In the genomic region with DNA sequence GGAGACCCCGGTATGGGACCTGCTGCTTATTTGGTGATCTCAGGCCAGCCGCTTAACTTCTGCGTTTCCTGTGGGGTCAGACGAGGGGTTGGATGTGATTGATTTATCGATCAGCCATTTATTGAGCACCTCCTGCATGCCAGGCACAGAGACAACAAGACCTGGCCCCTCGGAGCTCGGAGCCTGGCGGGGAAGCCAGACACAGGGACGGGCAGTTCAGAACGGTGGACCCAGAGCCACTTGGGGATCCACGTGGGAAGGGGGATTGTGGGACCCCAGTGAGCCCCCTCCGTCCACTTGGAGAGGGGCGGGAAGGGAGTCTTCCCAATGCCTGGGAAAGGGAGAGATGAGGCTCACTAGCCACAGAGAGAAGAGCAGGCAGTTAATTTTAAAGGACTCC, we compare ENCODE assay signal across 1 cellular context.
TF ChIP-seq lines count a peak whose summit lies in the region.

No MANE protein-coding gene starts in this region.

TF ChIP-seq in HepG2, 621 proteins besides CTCF, POLR2A, EP300 and RAD21:
- TF ChIP-seq, protein P1, sequence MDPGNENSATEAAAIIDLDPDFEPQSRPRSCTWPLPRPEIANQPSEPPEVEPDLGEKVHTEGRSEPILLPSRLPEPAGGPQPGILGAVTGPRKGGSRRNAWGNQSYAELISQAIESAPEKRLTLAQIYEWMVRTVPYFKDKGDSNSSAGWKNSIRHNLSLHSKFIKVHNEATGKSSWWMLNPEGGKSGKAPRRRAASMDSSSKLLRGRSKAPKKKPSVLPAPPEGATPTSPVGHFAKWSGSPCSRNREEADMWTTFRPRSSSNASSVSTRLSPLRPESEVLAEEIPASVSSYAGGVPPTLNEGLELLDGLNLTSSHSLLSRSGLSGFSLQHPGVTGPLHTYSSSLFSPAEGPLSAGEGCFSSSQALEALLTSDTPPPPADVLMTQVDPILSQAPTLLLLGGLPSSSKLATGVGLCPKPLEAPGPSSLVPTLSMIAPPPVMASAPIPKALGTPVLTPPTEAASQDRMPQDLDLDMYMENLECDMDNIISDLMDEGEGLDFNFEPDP (CRISPR knock-in tag; conservative IDR thresholded peaks at IDR 0.05), result 0 out of 2 replicates have a peak, but pooled peaks have one; percentile 22
- TF ChIP-seq ZKSCAN8 (CRISPR knock-in tag; IDR thresholded peaks at IDR 0.05; ENCODE audit: borderline replicate concordance) (0 out of 2 replicates have a peak, but pooled peaks have one; percentile 13), ZNF768 (CRISPR knock-in tag; IDR thresholded peaks at IDR 0.05) (peak; percentile 31; the same call in 1 of the 2 replicates), RCOR2 (CRISPR knock-in tag; IDR thresholded peaks at IDR 0.05) (no peak), SSRP1 (CRISPR knock-in tag; IDR thresholded peaks at IDR 0.05) (no peak)
- TF ChIP-seq, protein P2, sequence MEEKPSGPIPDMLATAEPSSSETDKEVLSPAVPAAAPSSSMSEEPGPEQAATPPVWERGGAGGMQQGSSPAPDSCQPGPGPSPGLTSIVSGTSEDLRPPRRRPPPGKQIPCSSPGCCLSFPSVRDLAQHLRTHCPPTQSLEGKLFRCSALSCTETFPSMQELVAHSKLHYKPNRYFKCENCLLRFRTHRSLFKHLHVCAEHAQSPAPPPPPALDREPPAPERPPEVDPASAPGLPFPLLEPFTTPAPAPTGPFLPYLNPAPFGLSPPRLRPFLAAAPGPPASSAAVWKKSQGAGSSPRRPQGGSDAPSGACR (CRISPR knock-in tag; IDR thresholded peaks at IDR 0.05), result 0 out of 2 replicates have a peak, but pooled peaks have one; percentile 13
TF ChIP-seq in HepG2: peak in this region for 4.
